In genomic region chr2:64062840-64063239, GRCh38 we compare ENCODE assay signal across 8 cellular contexts. TPM values are rescaled to one million over a fixed set of nuclear protein-coding genes. Genes with fewer than 3 reads are reported as not detected.
DNase-seq lines count a peak whose midpoint lies in the region; ATAC-seq, FAIRE-seq and TF ChIP-seq lines count a peak whose summit lies in the region.

No MANE protein-coding gene starts in this region.

- H3K4me3 ChIP-seq in kidney (ENCODE audit: low read length in 2 of 2) (no peak overlapping the region), tibial nerve (no peak overlapping the region)

- intact Hi-C loops in activated T-helper 1 cell treated with anti-CD3 and anti-CD28 coated beads, Interleukin-12 subunit alpha, Interleukin-12 subunit beta, Interleukin-2, Interleukin-4 antibody, amounts not matched to agents 30 ng/mL and 10 ng/mL and 1 ng/mL, durations not matched to agents 14 hours and 24 hours and 36 hours (cut with micrococcal nuclease): loop anchor here (5.0 kb wide), 1 partner anchor 34 kb away; no protein-coding TSS in a partner anchor
- intact Hi-C loops in kidney (cut with DNase I): no loop called here

- H3K27ac Mint-ChIP-seq in activated T-helper 1 cell treated with anti-CD3 and anti-CD28 coated beads, Interleukin-12 subunit alpha, Interleukin-12 subunit beta, Interleukin-2, Interleukin-4 antibody, amounts not matched to agents 30 ng/mL and 10 ng/mL and 1 ng/mL, durations not matched to agents 14 hours and 24 hours and 36 hours: peak overlapping the region; percentile 18

- H3K4me3 Mint-ChIP-seq in activated T-helper 1 cell treated with anti-CD3 and anti-CD28 coated beads, Interleukin-12 subunit alpha, Interleukin-12 subunit beta, Interleukin-2, Interleukin-4 antibody, amounts not matched to agents 30 ng/mL and 10 ng/mL and 1 ng/mL, durations not matched to agents 14 hours and 24 hours and 36 hours: no peak overlapping the region

- peaks cover 34% of the 10 kb centered on the region for H3K4me1 Mint-ChIP-seq in activated T-helper 1 cell treated with anti-CD3 and anti-CD28 coated beads, Interleukin-12 subunit alpha, Interleukin-12 subunit beta, Interleukin-2, Interleukin-4 antibody, amounts not matched to agents 30 ng/mL and 10 ng/mL and 1 ng/mL, durations not matched to agents 14 hours and 24 hours and 36 hours (ENCODE audit: low read depth)

- H3K4me1 ChIP-seq in kidney (ENCODE audit: control insufficient read depth in 1 of 2, insufficient read depth in 1 of 2, low read depth in 1 of 2, low read length in 2 of 2): peaks cover 0 to 3% of the 10 kb centered on the region in 2 donors
- H3K4me1 ChIP-seq in tibial nerve: peaks cover 0 to 8% (median 3%) of the 10 kb centered on the region in 4 donors

- no peak for DNase-seq in activated T-helper 1 cell treated with anti-CD3 and anti-CD28 coated beads, Interleukin-12 subunit alpha, Interleukin-12 subunit beta, Interleukin-2, Interleukin-4 antibody, amounts not matched to agents 30 ng/mL and 10 ng/mL and 1 ng/mL, durations not matched to agents 14 hours and 24 hours and 36 hours (ENCODE audit: low spot score)
- DNase-seq in myocyte (ENCODE audit: low read depth) (peak; percentile 59), substantia nigra (lab: John Stamatoyannopoulos, UW) (no peak), kidney (no peak), pons (ENCODE audit: low spot score) (no peak), tibial nerve (ENCODE audit: low spot score in 2 of 2) (no peak)

- H3K9me3 ChIP-seq in kidney (ENCODE audit: control insufficient read depth in 1 of 2, low read length in 2 of 2) (no peaks in the 10 kb centered on the region), tibial nerve (no peaks in the 10 kb centered on the region)

- no peak overlapping the region for H3K9ac ChIP-seq in kidney (ENCODE audit: low read length in 2 of 2)

- no peaks in the 10 kb centered on the region for H3K9me3 Mint-ChIP-seq in activated T-helper 1 cell treated with anti-CD3 and anti-CD28 coated beads, Interleukin-12 subunit alpha, Interleukin-12 subunit beta, Interleukin-2, Interleukin-4 antibody, amounts not matched to agents 30 ng/mL and 10 ng/mL and 1 ng/mL, durations not matched to agents 14 hours and 24 hours and 36 hours

- FAIRE-seq in kidney (lab: Jason Lieb, UNC): no peak

- peak; percentile 78 for ATAC-seq in GM18517 (IDR thresholded peaks at IDR 0.05; ENCODE audit: unreplicated experiment)
- ATAC-seq in HG02759 (IDR thresholded peaks at IDR 0.05; ENCODE audit: unreplicated experiment): peak; percentile 65

- TF ChIP-seq POLR2A in tibial nerve (IDR thresholded peaks at IDR 0.05): no peak

- H3K27me3 ChIP-seq in tibial nerve: no peaks in the 10 kb centered on the region

- H3K27ac ChIP-seq in substantia nigra (ENCODE audit: low read depth, low read length, poor library complexity, severe bottlenecking) (no peak overlapping the region), kidney (ENCODE audit: low read depth in 2 of 2, low read length in 2 of 2) (no peak overlapping the region), tibial nerve (peak overlapping the region in 1 of 4 donors; percentile 77)

- no peak for TF ChIP-seq EP300 in tibial nerve (IDR thresholded peaks at IDR 0.05)

- no peak for TF ChIP-seq CTCF in kidney (IDR thresholded peaks at IDR 0.05; ENCODE audit: borderline replicate concordance, extremely low read depth, insufficient read depth)
- TF ChIP-seq CTCF in tibial nerve (IDR thresholded peaks at IDR 0.05): no peak

- H3K36me3 Mint-ChIP-seq in activated T-helper 1 cell treated with anti-CD3 and anti-CD28 coated beads, Interleukin-12 subunit alpha, Interleukin-12 subunit beta, Interleukin-2, Interleukin-4 antibody, amounts not matched to agents 30 ng/mL and 10 ng/mL and 1 ng/mL, durations not matched to agents 14 hours and 24 hours and 36 hours (ENCODE audit: low read depth): peaks cover 4% of the 10 kb centered on the region

- no peaks in the 10 kb centered on the region for H3K36me3 ChIP-seq in kidney (ENCODE audit: control insufficient read depth in 1 of 2, insufficient read depth in 2 of 2, low read length in 2 of 2)
- no peaks in the 10 kb centered on the region for H3K36me3 ChIP-seq in tibial nerve

- no peaks in the 10 kb centered on the region for H3K27me3 Mint-ChIP-seq in activated T-helper 1 cell treated with anti-CD3 and anti-CD28 coated beads, Interleukin-12 subunit alpha, Interleukin-12 subunit beta, Interleukin-2, Interleukin-4 antibody, amounts not matched to agents 30 ng/mL and 10 ng/mL and 1 ng/mL, durations not matched to agents 14 hours and 24 hours and 36 hours (ENCODE audit: insufficient read depth)

RNA-seq across cellular contexts. Expression of gene VPS54, which starts 43.6 kb away (rescaled TPM):
- total RNA-seq in activated T-helper 1 cell treated with anti-CD3 and anti-CD28 coated beads, Interleukin-12 subunit alpha, Interleukin-12 subunit beta, Interleukin-2, Interleukin-4 antibody, amounts not matched to agents 30 ng/mL and 10 ng/mL and 1 ng/mL, durations not matched to agents 14 hours and 24 hours and 36 hours: 14.9 and 15.4 TPM in 2 replicates
- total RNA-seq in myocyte: 18.1 and 18.3 TPM in 2 replicates
- polyA plus RNA-seq in myocyte (2012): 7.3 TPM
- total RNA-seq in kidney: 25.0 TPM
- polyA plus RNA-seq in kidney (ENCODE audit: insufficient read depth, low read depth, low replicate concordance): 17.4 TPM
- total RNA-seq in tibial nerve: 10 to 100 TPM; 19.8 to 24.0 (median 22.2) TPM
